In the genomic region with DNA sequence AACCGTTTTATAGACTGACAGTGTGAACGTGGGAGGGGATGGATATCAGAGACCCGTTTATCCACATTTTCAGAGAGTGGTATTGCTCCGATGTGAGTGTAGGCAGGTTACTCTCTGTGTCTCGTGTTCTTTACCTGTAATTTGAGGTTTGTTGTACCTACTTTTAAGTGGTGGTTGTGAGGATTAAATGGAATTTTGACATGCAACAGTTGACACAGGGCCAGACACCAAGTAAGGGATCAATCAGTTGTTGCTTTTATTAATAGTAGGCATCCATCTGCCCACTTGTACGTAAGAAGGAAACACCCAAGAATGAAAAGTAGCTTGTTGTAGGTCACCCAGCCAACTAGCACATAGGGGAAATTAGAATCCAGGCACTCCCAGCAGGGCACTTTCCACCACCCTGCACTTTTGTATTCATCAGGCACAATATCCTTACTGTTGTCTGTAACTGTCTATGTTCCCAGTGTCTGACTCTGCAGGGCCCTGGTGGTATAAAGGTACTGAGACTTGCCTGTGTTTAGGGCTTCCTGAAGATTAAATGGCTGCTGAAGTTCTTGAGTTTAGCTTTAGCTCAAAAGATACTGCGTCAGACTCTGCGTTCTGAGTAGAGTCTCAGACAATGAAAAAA, we compare ENCODE assay signal across 8 cellular contexts. TPM values are rescaled to one million over a fixed set of nuclear protein-coding genes. Genes with fewer than 3 reads are reported as not detected.
A peak's percentile ranks its signal among the peaks of the same experiment; 100 is the strongest.
DNase-seq lines count a peak whose midpoint lies in the region; ATAC-seq and TF ChIP-seq lines count a peak whose summit lies in the region.
"Not testable (repeated sequence)": the region's sequence is repeated elsewhere in the genome, so short reads cannot be mapped to it uniquely, and the experiment has no call there.

No MANE protein-coding gene starts in this region.

- in situ Hi-C loops in IMR-90 (cut with MboI; ENCODE audit: low sequenced_read_pairs), result not testable (repeated sequence)

- POLR2A ChIA-PET in IMR-90 (lab: Charles Lee; ENCODE audit: unreplicated experiment); WTC11 (lab: Charles Lee): not testable (repeated sequence)

- intact Hi-C loops in CD14-positive monocyte (cut with micrococcal nuclease); IMR-90 (cut with micrococcal nuclease); left lung (cut with DNase I): not testable (repeated sequence)

- peak overlapping the region; percentile 92 for H3K4me2 ChIP-seq in IMR-90 (ENCODE audit: low read depth, low read length)
- H3K4me2 ChIP-seq in fibroblast of lung (ENCODE audit: extremely low read depth, insufficient read depth, low read length), result peak overlapping the region; percentile 28
- peak overlapping the region; percentile 65 for H3K4me2 ChIP-seq in neuronal stem cell (ENCODE audit: insufficient read depth, low read length, poor library complexity, severe bottlenecking)

- not testable (repeated sequence) for H2BK20ac ChIP-seq in IMR-90 (ENCODE audit: low read depth, low read length)

- not testable (repeated sequence) for H3K27me3 ChIP-seq in IMR-90 (ENCODE audit: control insufficient read depth, insufficient read depth, low read length); fibroblast of lung (ENCODE audit: control insufficient read depth, insufficient read depth, low read length); left lung; neuronal stem cell (ENCODE audit: control insufficient read depth in 3 of 3, insufficient read depth in 3 of 3, low read depth in 1 of 3, low read length in 3 of 3)

- H2BK5ac ChIP-seq in IMR-90 (ENCODE audit: low read depth, low read length, poor library complexity, severe bottlenecking); neuronal stem cell (ENCODE audit: low read length): not testable (repeated sequence)

- H3K4me1 ChIP-seq in IMR-90 (ENCODE audit: control insufficient read depth, insufficient read depth, low read length); fibroblast of lung (ENCODE audit: control insufficient read depth, extremely low read depth, insufficient read depth, low read length); left lung; neuronal stem cell (ENCODE audit: control insufficient read depth in 2 of 2, insufficient read depth in 1 of 2, low read depth in 1 of 2, low read length in 2 of 2): not testable (repeated sequence)

- not testable (repeated sequence) for H3K4ac ChIP-seq in IMR-90 (ENCODE audit: low read depth, low read length); neuronal stem cell (ENCODE audit: low read length)

- DNase-seq in CD14-positive monocyte (ENCODE audit: low spot score); IMR-90; WTC11 (ENCODE audit: low spot score); fibroblast of lung (ENCODE audit: low read depth in 2 of 2); left lung; neuronal stem cell (ENCODE audit: low spot score): not testable (repeated sequence)
- peak in 6 of 49 donors; percentile 2 to 59 (median 10) for DNase-seq in substantia nigra (lab: John Stamatoyannopoulos, UW)

- not testable (repeated sequence) for H3K27ac ChIP-seq in IMR-90 (ENCODE audit: insufficient read depth, low read length); fibroblast of lung (ENCODE audit: insufficient read depth, low read length); left lung; neuronal stem cell (replicated peaks; ENCODE audit: low read length)
- peak overlapping the region; percentile 59 for H3K27ac ChIP-seq in substantia nigra (ENCODE audit: low read depth, low read length, poor library complexity, severe bottlenecking)

- 0 out of 2 replicates have a peak overlapping the region, but pooled peaks have one; percentile 31 for H2AK5ac ChIP-seq in IMR-90 (ENCODE audit: low read depth, low read length)
- H2AK5ac ChIP-seq in neuronal stem cell (ENCODE audit: low read depth, low read length), result not testable (repeated sequence)

- peak overlapping the region; percentile 60 for H3K4me3 ChIP-seq in IMR-90 (ENCODE audit: insufficient read depth, low read depth, low read length)
- H3K4me3 ChIP-seq in fibroblast of lung (replicated peaks in 1 of 4; ENCODE audit: control extremely low read depth in 1 of 4, insufficient read depth in 1 of 4, low read depth in 3 of 4, low read length in 4 of 4), result peak overlapping the region; percentile 52 to 62 (median 56)
- H3K4me3 ChIP-seq in left lung, result peak overlapping the region; percentile 40 to 52
- H3K4me3 ChIP-seq in neuronal stem cell (ENCODE audit: low read length in 2 of 2), result peak overlapping the region; percentile 58 to 77

- dilution Hi-C loops in IMR-90 (cut with HindIII; ENCODE audit: low sequenced_read_pairs, unreplicated experiment), result not testable (repeated sequence)

- H3K18ac ChIP-seq in IMR-90 (ENCODE audit: low read depth, low read length); neuronal stem cell (ENCODE audit: low read length): not testable (repeated sequence)

- not testable (repeated sequence) for TF ChIP-seq POLR2A in IMR-90 (IDR thresholded peaks at IDR 0.05; ENCODE audit: low read depth, low read length)

- peak overlapping the region; percentile 67 for H3K9ac ChIP-seq in IMR-90 (ENCODE audit: low read depth, low read length)
- H3K9ac ChIP-seq in fibroblast of lung (ENCODE audit: insufficient read depth, low read length); neuronal stem cell (ENCODE audit: low read depth, low read length, poor library complexity): not testable (repeated sequence)

- H2AK9ac ChIP-seq in IMR-90 (replicated peaks; ENCODE audit: low read depth, low read length, poor library complexity), result peak overlapping the region; percentile 65

- H3K4me1 Mint-ChIP-seq in CD14-positive monocyte (peaks cover 17% of the 10 kb centered on the region), brain (peaks cover 32% of the 10 kb centered on the region)
- not testable (repeated sequence) for H3K4me1 Mint-ChIP-seq in WTC11

- not testable (repeated sequence) for H4K91ac ChIP-seq in IMR-90 (ENCODE audit: insufficient read depth, low read depth, low read length); neuronal stem cell (ENCODE audit: low read depth, low read length, poor library complexity)

- H2BK120ac ChIP-seq in IMR-90 (ENCODE audit: low read depth, low read length); neuronal stem cell (ENCODE audit: low read depth, low read length): not testable (repeated sequence)

- not testable (repeated sequence) for H4K20me1 ChIP-seq in IMR-90 (ENCODE audit: insufficient read depth, low read length); fibroblast of lung (ENCODE audit: control insufficient read depth, extremely low read depth, insufficient read depth, low read length)

- H3K23ac ChIP-seq in IMR-90 (ENCODE audit: low read depth, low read length), result peak overlapping the region; percentile 80; the same call in 1 of the 2 replicates
- H3K23ac ChIP-seq in neuronal stem cell (ENCODE audit: low read depth, low read length, poor library complexity), result not testable (repeated sequence)

- not testable (repeated sequence) for H3K14ac ChIP-seq in IMR-90 (replicated peaks; ENCODE audit: low read depth, low read length); neuronal stem cell (ENCODE audit: low read length)

- not testable (repeated sequence) for H3K79me2 ChIP-seq in fibroblast of lung (ENCODE audit: control insufficient read depth, insufficient read depth, low read length)

- H3K79me1 ChIP-seq in IMR-90 (ENCODE audit: low read depth in 1 of 2, low read length in 2 of 2); neuronal stem cell (ENCODE audit: low read depth, low read length): not testable (repeated sequence)

- peak overlapping the region; percentile 53 to 95 for H4K8ac ChIP-seq in IMR-90 (ENCODE audit: low read depth in 2 of 2, low read length in 2 of 2)
- H4K8ac ChIP-seq in neuronal stem cell (ENCODE audit: low read depth, low read length), result not testable (repeated sequence)

- H2BK15ac ChIP-seq in IMR-90 (ENCODE audit: low read depth, low read length); neuronal stem cell (ENCODE audit: low read length): not testable (repeated sequence)

- not testable (repeated sequence) for H2BK12ac ChIP-seq in neuronal stem cell (ENCODE audit: low read length)

- not testable (repeated sequence) for H3K9me3 ChIP-seq in IMR-90 (ENCODE audit: control insufficient read depth, insufficient read depth, low read length); fibroblast of lung (ENCODE audit: control insufficient read depth, insufficient read depth, low read depth, low read length); left lung; neuronal stem cell (replicated peaks in 1 of 2; ENCODE audit: control insufficient read depth in 2 of 2, insufficient read depth in 1 of 2, low read depth in 1 of 2, low read length in 2 of 2)

- ATAC-seq in IMR-90 (ENCODE audit: low read depth); WTC11; left lung: not testable (repeated sequence)

- CTCF ChIA-PET in IMR-90 (lab: Yijun Ruan, JAX); WTC11 (lab: Charles Lee): not testable (repeated sequence)

- H3K9me1 ChIP-seq in IMR-90 (ENCODE audit: insufficient read depth, low read length), result not testable (repeated sequence)

- peak; percentile 7 for TF ChIP-seq CTCF in CD14-positive monocyte (IDR thresholded peaks at IDR 0.05)
- TF ChIP-seq CTCF in IMR-90 (conservative IDR thresholded peaks at IDR 0.05; ENCODE audit: low read depth, low read length); WTC11 (IDR thresholded peaks at IDR 0.05); brain (conservative IDR thresholded peaks at IDR 0.05); fibroblast of lung (conservative IDR thresholded peaks at IDR 0.05 in 1 of 2, IDR thresholded peaks at IDR 0.05 in 1 of 2; ENCODE audit: low read depth in 1 of 2, low read length in 2 of 2); left lung (IDR thresholded peaks at IDR 0.05): not testable (repeated sequence)

- H3K56ac ChIP-seq in IMR-90 (ENCODE audit: extremely low read depth, insufficient read depth, low read length), result not testable (repeated sequence)

- not testable (repeated sequence) for TF ChIP-seq RAD21 in IMR-90 (IDR thresholded peaks at IDR 0.05; ENCODE audit: low read length)

- not testable (repeated sequence) for H3K36me3 ChIP-seq in IMR-90 (ENCODE audit: control insufficient read depth, insufficient read depth, low read length); fibroblast of lung (ENCODE audit: control insufficient read depth, insufficient read depth, low read length); left lung; neuronal stem cell (replicated peaks in 1 of 2; ENCODE audit: control insufficient read depth in 2 of 2, insufficient read depth in 2 of 2, low read length in 2 of 2)

- not testable (repeated sequence) for H3K27me3 Mint-ChIP-seq in CD14-positive monocyte (ENCODE audit: low read depth in 3 of 3); brain
- H3K27me3 Mint-ChIP-seq in WTC11 (ENCODE audit: low read depth), result peaks cover 16% of the 10 kb centered on the region

- peak overlapping the region in 1 of 7 donors; percentile 86 for H3K27ac Mint-ChIP-seq in CD14-positive monocyte
- not testable (repeated sequence) for H3K27ac Mint-ChIP-seq in WTC11
- peak overlapping the region; percentile 64 to 97 (median 94) for H3K27ac Mint-ChIP-seq in brain

- not testable (repeated sequence) for H3K9me3 Mint-ChIP-seq in CD14-positive monocyte, WTC11, brain

- 100% methylated on average over 1 of the region's 8 CpGs; no CpG with 5 or more reads in 1 of the 2 experiments for WGBS in IMR-90 (ENCODE audit: extremely low coverage in 2 of 2, insufficient read length in 1 of 2), 2 experiments
- no CpG with 5 or more reads among the region's 8 CpGs for WGBS in neuronal stem cell (ENCODE audit: extremely low coverage in 2 of 2, insufficient read length in 2 of 2, insufficient replicate concordance in 1 of 2), 2 donors

- H3K4me3 Mint-ChIP-seq in CD14-positive monocyte (peak overlapping the region; percentile 93 to 95), WTC11 (peak overlapping the region; percentile 95), brain (peak overlapping the region; percentile 88 to 95 (median 93))

- peak overlapping the region; percentile 89 for H2AFZ ChIP-seq in IMR-90 (replicated peaks; ENCODE audit: low read length, poor library complexity)
- H2AFZ ChIP-seq in fibroblast of lung (ENCODE audit: low read length), result peak overlapping the region; percentile 68
- peak overlapping the region; percentile 96 for H2AFZ ChIP-seq in neuronal stem cell (ENCODE audit: low read length)

- peak overlapping the region; percentile 69 for H4K5ac ChIP-seq in IMR-90 (ENCODE audit: low read depth, low read length)

- not testable (repeated sequence) for H3K36me3 Mint-ChIP-seq in CD14-positive monocyte, WTC11, brain

- BruUV-seq in IMR-90 (replicated peaks; lab: Mats Ljungman, UMichigan), result not testable (repeated sequence)

RNA-seq across cellular contexts. Expression of gene FOXO3B, which starts 16.5 kb away (rescaled TPM):
- not detected for polyA plus RNA-seq in CD14-positive monocyte
- 4.7 and 5.6 TPM in 2 replicates for total RNA-seq in IMR-90 (2012; rRNA removed)
- polyA plus RNA-seq in IMR-90 (2012; rRNA removed), result 5.4 and 6.3 TPM in 2 replicates
- polyA plus RNA-seq in IMR-90 (2012; cell fraction: cytosol; rRNA removed), result 4.9 and 6.3 TPM in 2 replicates
- polyA plus RNA-seq in IMR-90 (2012; cell fraction: nucleus; rRNA removed; ENCODE audit: low replicate concordance), result 6.4 and 13.4 TPM in 2 replicates
- total RNA-seq in WTC11 (2021), result 9.9 to 11.9 TPM (median 10.7 TPM) in 3 replicates
- 4.5 TPM for polyA plus RNA-seq in brain (ENCODE audit: insufficient read depth, low read depth, low replicate concordance)
- 3.6 and 4.3 TPM in 2 replicates for total RNA-seq in fibroblast of lung
- polyA plus RNA-seq in fibroblast of lung, result 2.6 and 2.7 TPM in 2 replicates
- 1.3 and 2.1 TPM in 2 replicates for polyA plus RNA-seq in fibroblast of lung (2012)
- polyA minus RNA-seq in fibroblast of lung (ENCODE audit: low replicate concordance), result 7.4 and 11.1 TPM in 2 replicates
- total RNA-seq in left lung, result 1 to 10 TPM; 2.2 to 2.6 TPM
- polyA plus RNA-seq in neuronal stem cell (2013, experiment 1 of 2), result 11.0 TPM
- 11.2 TPM for polyA plus RNA-seq in neuronal stem cell (2013, experiment 2 of 2)

RNA-seq across cellular contexts. Expression of gene FBXW10, which starts 45.3 kb away (rescaled TPM):
- not detected for polyA plus RNA-seq in CD14-positive monocyte
- total RNA-seq in IMR-90 (2012; rRNA removed), result not detected in 2 replicates
- not detected in 2 replicates for polyA plus RNA-seq in IMR-90 (2012; rRNA removed)
- polyA plus RNA-seq in IMR-90 (2012; cell fraction: cytosol; rRNA removed), result not detected in 2 replicates
- polyA plus RNA-seq in IMR-90 (2012; cell fraction: nucleus; rRNA removed; ENCODE audit: low replicate concordance), result 0.01 and 0.11 TPM in 2 replicates
- total RNA-seq in WTC11 (2021), result not detected in 3 replicates
- polyA plus RNA-seq in brain (ENCODE audit: insufficient read depth, low read depth, low replicate concordance), result not detected
- total RNA-seq in fibroblast of lung, result under 0.01 and 0.17 TPM in 2 replicates
- polyA plus RNA-seq in fibroblast of lung, result 0.03 TPM in 1 of 2 replicates, not detected in the other
- not detected in 2 replicates for polyA plus RNA-seq in fibroblast of lung (2012)
- polyA minus RNA-seq in fibroblast of lung (ENCODE audit: low replicate concordance), result not detected in 2 replicates
- under 1 TPM in 1 of 2 donors, not detected in 1; 0.55 TPM for total RNA-seq in left lung
- 0.15 TPM for polyA plus RNA-seq in neuronal stem cell (2013, experiment 1 of 2)
- polyA plus RNA-seq in neuronal stem cell (2013, experiment 2 of 2), result 0.06 TPM

RNA-seq across cellular contexts. Expression of gene TBC1D28, which starts 54.4 kb away (rescaled TPM):
- polyA plus RNA-seq in CD14-positive monocyte (not detected), IMR-90 (2012; rRNA removed) (not detected in 2 replicates), brain (ENCODE audit: insufficient read depth, low read depth, low replicate concordance) (not detected), fibroblast of lung (not detected in 2 replicates)
- total RNA-seq in IMR-90 (2012; rRNA removed) (not detected in 2 replicates), WTC11 (2021) (0.09 to 0.15 TPM in 2 of 3 replicates, not detected in the other), fibroblast of lung (not detected in 2 replicates), left lung (not detected)
- polyA plus RNA-seq in IMR-90 (2012; cell fraction: cytosol; rRNA removed), result not detected in 2 replicates
- 0.02 TPM in 1 of 2 replicates, not detected in the other for polyA plus RNA-seq in IMR-90 (2012; cell fraction: nucleus; rRNA removed; ENCODE audit: low replicate concordance)
- not detected in 2 replicates for polyA plus RNA-seq in fibroblast of lung (2012)
- not detected in 2 replicates for polyA minus RNA-seq in fibroblast of lung (ENCODE audit: low replicate concordance)
- polyA plus RNA-seq in neuronal stem cell (2013, experiment 1 of 2), result 0.15 TPM
- polyA plus RNA-seq in neuronal stem cell (2013, experiment 2 of 2), result 0.15 TPM

Comparison
In these comparisons a context has a peak if more than half of its experiments do, and no peak if none do; other contexts are left out.
1. H3K4me2 ChIP-seq: peak in every context shown above with its lines; median percentile 92 in IMR-90; 65 in neuronal stem cell; 28 in fibroblast of lung.